14 cellular contexts compared by ENCODE assay signal in genomic region chr22:46501701-46502100, GRCh38. TPM values are rescaled to one million over a fixed set of nuclear protein-coding genes. Genes with fewer than 3 reads are reported as not detected.
DNase-seq lines count a peak whose midpoint lies in the region; ATAC-seq and TF ChIP-seq lines count a peak whose summit lies in the region.
"Had no signal": no experiment of that assay in that cellular context is flagged by ENCODE, and none has a peak within 500 bp of the region (broad histone marks: within the 10 kb centered on the region; RNA-seq: fewer than 3 reads in every experiment).

No MANE protein-coding gene starts in this region.

- WGBS in esophagus squamous epithelium, 2 donors: 30 to 51% methylated on average over 3 of the region's 3 CpGs

- H3K36me3 ChIP-seq in RWPE2 (ENCODE audit: low read depth): peaks cover 11% of the 10 kb centered on the region
- peaks cover 0 to 4% (median 0%) of the 10 kb centered on the region in 3 donors for H3K36me3 ChIP-seq in esophagus squamous epithelium
- no peaks in the 10 kb centered on the region for H3K36me3 ChIP-seq in right atrium auricular region

- H3K36me3 Mint-ChIP-seq in progenitor cell of endocrine pancreas (ENCODE audit: insufficient read depth): no peaks in the 10 kb centered on the region
- H3K36me3 Mint-ChIP-seq: stimulated activated memory B cell treated with anti-CD40 and anti-IgM and Interleukin-4, amounts not matched to agents 10 μg/mL and 1 μg/mL and 100 μg/mL, for 72 hours had no signal

- TF ChIP-seq POLR2A in esophagus squamous epithelium (IDR thresholded peaks at IDR 0.05): no peak

- no peak overlapping the region for H3K4me3 ChIP-seq in RWPE2 (ENCODE audit: severe bottlenecking)
- no peak overlapping the region for H3K4me3 ChIP-seq in esophagus squamous epithelium
- no peak overlapping the region for H3K4me3 ChIP-seq in right atrium auricular region

- intact Hi-C loops in esophagus squamous epithelium (cut with DNase I): no loop called here

- peak overlapping the region; percentile 85 for H3K27ac ChIP-seq in RWPE2 (ENCODE audit: poor library complexity, severe bottlenecking)
- peak overlapping the region in 3 of 4 donors; percentile 36 to 42 (median 39) for H3K27ac ChIP-seq in esophagus squamous epithelium
- no peak overlapping the region for H3K27ac ChIP-seq in right atrium auricular region

- ATAC-seq in RWPE2 (ENCODE audit: low read depth) (peak; percentile 92), GM18907 (IDR thresholded peaks at IDR 0.05; ENCODE audit: unreplicated experiment) (no peak)
- ATAC-seq: stimulated activated memory B cell treated with anti-CD40 and anti-IgM and Interleukin-4, amounts not matched to agents 10 μg/mL and 1 μg/mL and 100 μg/mL, for 72 hours had no signal

- H3K27me3 Mint-ChIP-seq in progenitor cell of endocrine pancreas: peaks cover 9% of the 10 kb centered on the region

- H3K4me1 Mint-ChIP-seq in progenitor cell of endocrine pancreas (ENCODE audit: low read depth): peaks cover 11% of the 10 kb centered on the region

- TF ChIP-seq CTCF in RWPE2 (IDR thresholded peaks at IDR 0.05; ENCODE audit: poor library complexity, severe bottlenecking): no peak
- TF ChIP-seq CTCF in esophagus squamous epithelium (IDR thresholded peaks at IDR 0.05): no peak
- no peak for TF ChIP-seq CTCF in progenitor cell of endocrine pancreas (IDR thresholded peaks at IDR 0.05; ENCODE audit: unreplicated experiment)
- no peak for TF ChIP-seq CTCF in right atrium auricular region (IDR thresholded peaks at IDR 0.05)

- no peaks in the 10 kb centered on the region for H3K27me3 ChIP-seq in RWPE2 (ENCODE audit: insufficient read depth, poor library complexity, severe bottlenecking)
- peaks cover 0 to 20% (median 0%) of the 10 kb centered on the region in 4 donors for H3K27me3 ChIP-seq in esophagus squamous epithelium
- H3K27me3 ChIP-seq in right atrium auricular region: no peaks in the 10 kb centered on the region

- no peak overlapping the region for H3K27ac Mint-ChIP-seq in progenitor cell of endocrine pancreas
- H3K27ac Mint-ChIP-seq: stimulated activated memory B cell treated with anti-CD40 and anti-IgM and Interleukin-4, amounts not matched to agents 10 μg/mL and 1 μg/mL and 100 μg/mL, for 72 hours; T-helper 2 cell treated with Interferon-gamma antibody and Interleukin-4, amounts not matched to agents 5 μg/mL and 100 μg/mL, for 36 hours had no signal

- no peak overlapping the region for H3K4me3 Mint-ChIP-seq in progenitor cell of endocrine pancreas (ENCODE audit: low read depth)
- H3K4me3 Mint-ChIP-seq: stimulated activated memory B cell treated with anti-CD40 and anti-IgM and Interleukin-4, amounts not matched to agents 10 μg/mL and 1 μg/mL and 100 μg/mL, for 72 hours; T-helper 2 cell treated with Interferon-gamma antibody and Interleukin-4, amounts not matched to agents 5 μg/mL and 100 μg/mL, for 36 hours had no signal

- DNase-seq in EL: peak; percentile 70
- DNase-seq in RWPE2 (ENCODE audit: low spot score): no peak
- no peak for DNase-seq in esophagus squamous epithelium (lab: John Stamatoyannopoulos, UW)
- DNase-seq in pulmonary artery endothelial cell (ENCODE audit: low read depth, low spot score): peak; percentile 15
- DNase-seq in progenitor cell of endocrine pancreas (ENCODE audit: low spot score, unreplicated experiment): no peak
- DNase-seq in NCI-H2171 (lab: John Stamatoyannopoulos, UW): no peak
- DNase-seq in right atrium auricular region (ENCODE audit: low spot score): no peak
- DNase-seq: activated CD8-positive, alpha-beta memory T cell treated with anti-CD3 and anti-CD28 coated beads, Interleukin-2, amount 50 U/mL, for 48 hours; DND-41; NCI-H526 treated with DMSO at 0.1 percent for 48 hours; stimulated activated CD4-positive, alpha-beta T cell treated with anti-CD3 and anti-CD28 coated beads, Interleukin-15, amount 100 ng/mL, for 24 hours had no signal

- H3K9me3 ChIP-seq in RWPE2 (ENCODE audit: severe bottlenecking) (no peaks in the 10 kb centered on the region), esophagus squamous epithelium (no peaks in the 10 kb centered on the region), right atrium auricular region (no peaks in the 10 kb centered on the region)

- H3K9me3 Mint-ChIP-seq in progenitor cell of endocrine pancreas (ENCODE audit: low read depth): no peaks in the 10 kb centered on the region
- H3K9me3 Mint-ChIP-seq: stimulated activated memory B cell treated with anti-CD40 and anti-IgM and Interleukin-4, amounts not matched to agents 10 μg/mL and 1 μg/mL and 100 μg/mL, for 72 hours; T-helper 2 cell treated with Interferon-gamma antibody and Interleukin-4, amounts not matched to agents 5 μg/mL and 100 μg/mL, for 36 hours had no signal

- H3K4me1 ChIP-seq in RWPE2 (ENCODE audit: insufficient read depth, poor library complexity, severe bottlenecking): peaks cover 39% of the 10 kb centered on the region
- H3K4me1 ChIP-seq in esophagus squamous epithelium: peaks cover 0 to 21% (median 7%) of the 10 kb centered on the region in 3 donors
- H3K4me1 ChIP-seq in right atrium auricular region: no peaks in the 10 kb centered on the region

RNA-seq across cellular contexts. Expression of gene CELSR1, which starts 35.7 kb away (rescaled TPM):
- total RNA-seq in esophagus squamous epithelium (10 to 100 TPM; 38.7 to 50.6 (median 43.7) TPM), pulmonary artery endothelial cell (0.73 and 0.95 TPM in 2 replicates), progenitor cell of endocrine pancreas (20.9 and 21.0 TPM in 2 replicates), right atrium auricular region (1 to 10 TPM; 7.1 to 9.6 TPM)

Comparison
In these comparisons a context has a peak if more than half of its experiments do, and no peak if none do; other contexts are left out.
1. DNase-seq: peak in EL (single experiment) and pulmonary artery endothelial cell (single experiment); none in RWPE2 (single experiment), esophagus squamous epithelium (single experiment), progenitor cell of endocrine pancreas (single experiment), NCI-H2171 (single experiment) and right atrium auricular region (single experiment).
2. H3K27ac ChIP-seq: peak in RWPE2 (single experiment) and esophagus squamous epithelium (3 of 4); none in right atrium auricular region (0 of 2).